ENCODE assay signal across 8 cellular contexts in the genomic region with DNA sequence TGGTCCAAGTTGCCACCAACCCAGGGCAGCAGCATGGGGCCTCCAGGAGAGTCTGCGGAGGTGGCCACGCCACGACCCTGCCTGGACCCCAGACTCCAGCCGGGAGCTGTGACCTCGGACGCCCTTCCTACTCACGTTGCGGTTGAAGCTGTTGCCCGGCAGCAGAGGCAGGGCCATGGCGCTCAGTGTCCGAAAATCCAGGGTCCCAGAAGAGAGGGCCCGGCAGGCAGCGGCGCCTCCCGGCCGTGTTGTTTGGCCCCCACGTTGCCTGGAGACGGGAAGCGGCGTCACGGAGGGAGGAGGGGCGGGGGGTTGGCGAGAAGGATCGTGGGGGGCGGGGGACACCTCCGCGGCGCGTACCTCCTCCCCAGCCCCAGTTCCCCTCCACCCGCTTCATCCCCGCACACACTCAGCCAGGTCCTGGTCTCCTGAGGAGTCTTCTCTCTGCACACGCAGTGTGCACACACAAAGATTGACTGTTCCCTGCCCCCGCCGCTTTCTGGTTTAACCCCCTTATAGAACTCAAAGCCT. TPM values are rescaled to one million over a fixed set of nuclear protein-coding genes. Genes with fewer than 3 reads are reported as not detected.
DNase-seq lines count a peak whose midpoint lies in the region.

A gene with protein sequence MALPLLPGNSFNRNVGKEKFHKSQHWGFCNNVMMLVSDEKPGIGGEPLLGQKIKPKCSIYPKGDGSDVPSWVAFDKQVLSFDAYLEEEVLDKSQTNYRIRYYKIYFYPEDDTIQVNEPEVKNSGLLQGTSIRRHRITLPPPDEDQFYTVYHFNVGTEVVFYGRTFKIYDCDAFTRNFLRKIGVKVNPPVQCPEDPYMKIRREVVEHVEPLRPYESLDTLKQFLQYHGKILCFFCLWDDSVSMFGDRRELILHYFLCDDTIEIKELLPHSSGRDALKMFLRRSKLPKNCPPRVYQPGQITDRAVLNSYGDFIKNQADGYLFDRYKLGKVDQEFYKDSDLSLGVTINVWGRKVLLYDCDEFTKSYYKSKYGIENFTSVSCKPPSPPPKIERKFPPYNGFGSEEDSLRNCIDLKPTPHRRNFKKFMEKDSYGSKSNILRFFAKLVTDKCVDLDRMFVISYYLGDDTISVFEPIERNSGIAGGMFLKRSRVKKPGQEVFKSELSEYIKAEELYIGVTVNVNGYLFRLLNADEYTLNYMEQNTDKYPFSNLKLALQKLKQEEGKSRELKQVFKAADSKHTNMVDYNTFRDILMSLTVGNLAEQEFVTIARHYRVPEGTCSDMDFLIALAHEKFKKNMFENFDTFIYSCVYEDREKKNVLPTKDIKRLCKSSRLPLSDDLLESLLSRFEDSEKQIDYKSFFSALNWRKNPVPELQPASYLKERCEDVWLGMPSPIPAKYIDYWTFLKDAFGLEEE (minus strand): TSS at position 261 of the 531 bp plus-strand sequence. CDS start 84 bp downstream, at position 177.

- H3K56ac ChIP-seq in mesendoderm (ENCODE audit: low read length), result peak within 1 kb of the TSS; percentile 76

- no peaks in the 10 kb centered on the region for H3K79me1 ChIP-seq in mesendoderm (ENCODE audit: low read length)

- H3K9me3 Mint-ChIP-seq in activated CD4-positive, alpha-beta memory T cell treated with anti-CD3 and anti-CD28 coated beads for 36 hours, result no peaks in the 10 kb centered on the region

- POLR2A ChIA-PET in activated CD4-positive, alpha-beta memory T cell treated with anti-CD3 and anti-CD28 coated beads for 36 hours (lab: Charles Lee), result no interaction called here

- no peak within 1 kb of the TSS for H4K8ac ChIP-seq in mesendoderm (ENCODE audit: low read depth, low read length)

- H3K4me1 Mint-ChIP-seq in activated CD4-positive, alpha-beta memory T cell treated with anti-CD3 and anti-CD28 coated beads for 36 hours (ENCODE audit: low read depth), result peaks cover 11% of the 10 kb centered on the region

- H3K27me3 ChIP-seq in mesendoderm (ENCODE audit: insufficient read depth, low read length, poor library complexity), result no peaks in the 10 kb centered on the region

- no peaks in the 10 kb centered on the region for H3K27me3 Mint-ChIP-seq in activated CD4-positive, alpha-beta memory T cell treated with anti-CD3 and anti-CD28 coated beads for 36 hours

- CTCF ChIA-PET in activated CD4-positive, alpha-beta memory T cell treated with anti-CD3 and anti-CD28 coated beads for 36 hours (lab: Charles Lee), result no interaction called here

- no peak within 1 kb of the TSS for H2AK5ac ChIP-seq in mesendoderm (ENCODE audit: low read length)

- DNase-seq in NCI-H2196 (lab: John Stamatoyannopoulos, UW; ENCODE audit: unreplicated experiment), result peak; percentile 6
- DNase-seq in NCI-H2196 treated with DMSO at 0.1 percent for 48 hours (lab: John Stamatoyannopoulos, UW; ENCODE audit: unreplicated experiment), result no peak
- DNase-seq in activated CD4-positive, alpha-beta memory T cell treated with anti-CD3 and anti-CD28 coated beads for 36 hours, result peak; percentile 59
- peak; percentile 46 for DNase-seq in effector CD4-positive, alpha-beta T cell
- DNase-seq in mesendoderm, result peak; percentile 44
- DNase-seq in stimulated activated CD8-positive, alpha-beta memory T cell treated with anti-CD3 and anti-CD28 coated beads, Interleukin-7, amount 100 ng/mL, for 1 hour (ENCODE audit: low read depth in 2 of 2), result peak; percentile 32 to 47
- no peak for DNase-seq in superior temporal gyrus (ENCODE audit: extremely low spot score)
- DNase-seq in NCI-H1092 (lab: John Stamatoyannopoulos, UW), result no peak

- H3K27ac ChIP-seq in mesendoderm (ENCODE audit: low read depth, low read length), result no peak within 1 kb of the TSS

- H3K4me3 Mint-ChIP-seq in activated CD4-positive, alpha-beta memory T cell treated with anti-CD3 and anti-CD28 coated beads for 36 hours, result peak within 1 kb of the TSS; percentile 76

- H3K79me2 ChIP-seq in mesendoderm (ENCODE audit: control insufficient read depth, insufficient read depth, low read length), result no peaks in the 10 kb centered on the region

- H3K23ac ChIP-seq in mesendoderm (ENCODE audit: low read length), result no peak within 1 kb of the TSS

- H3K4me2 ChIP-seq in mesendoderm (ENCODE audit: low read length), result peak within 1 kb of the TSS; percentile 38

- H4K5ac ChIP-seq in mesendoderm (ENCODE audit: low read length), result no peak within 1 kb of the TSS

- no CpG with 5 or more reads among the region's 34 CpGs for WGBS in mesendoderm (ENCODE audit: extremely low coverage, insufficient coverage, low lambda C conversion rate)

- intact Hi-C loops in activated CD4-positive, alpha-beta memory T cell treated with anti-CD3 and anti-CD28 coated beads for 36 hours (cut with micrococcal nuclease), result no loop called here

- no peak within 1 kb of the TSS for H2BK120ac ChIP-seq in mesendoderm (ENCODE audit: low read depth, low read length)

- H3K4ac ChIP-seq in mesendoderm (ENCODE audit: low read depth, low read length), result no peak within 1 kb of the TSS

- H3K27ac Mint-ChIP-seq in activated CD4-positive, alpha-beta memory T cell treated with anti-CD3 and anti-CD28 coated beads for 36 hours, result peak within 1 kb of the TSS; percentile 75

- H3K36me3 Mint-ChIP-seq in activated CD4-positive, alpha-beta memory T cell treated with anti-CD3 and anti-CD28 coated beads for 36 hours, result no peaks in the 10 kb centered on the region

- no peak within 1 kb of the TSS for H2BK5ac ChIP-seq in mesendoderm (ENCODE audit: low read length)

- H3K4me1 ChIP-seq in mesendoderm (ENCODE audit: control insufficient read depth, low read depth, low read length), result no peaks in the 10 kb centered on the region

- peak within 1 kb of the TSS; percentile 55 for H3K9ac ChIP-seq in mesendoderm (ENCODE audit: low read length)

- peak within 1 kb of the TSS; percentile 15 for H3K4me3 ChIP-seq in mesendoderm (ENCODE audit: low read length)

- no peak within 1 kb of the TSS for H2BK15ac ChIP-seq in mesendoderm (replicated peaks; ENCODE audit: low read depth)

- H3K18ac ChIP-seq in mesendoderm (ENCODE audit: low read length), result peak within 1 kb of the TSS; percentile 32

- H3K36me3 ChIP-seq in mesendoderm (ENCODE audit: control insufficient read depth, insufficient read depth, low read length), result no peaks in the 10 kb centered on the region

RNA-seq across cellular contexts. Expression of the gene that starts here (rescaled TPM):
- under 1 TPM; 0.24 to 0.58 TPM for total RNA-seq in activated CD4-positive, alpha-beta memory T cell treated with anti-CD3 and anti-CD28 coated beads for 36 hours
- polyA plus RNA-seq in mesendoderm (2013, experiment 1 of 2), result 0.69 TPM
- 0.78 TPM for polyA plus RNA-seq in mesendoderm (2013, experiment 2 of 2)

Comparison
In these comparisons a context has a peak if more than half of its experiments do, and no peak if none do; other contexts are left out.
1. DNase-seq: peak in NCI-H2196 (single experiment), effector CD4-positive, alpha-beta T cell (single experiment), mesendoderm (single experiment) and stimulated activated CD8-positive, alpha-beta memory T cell treated with anti-CD3 and anti-CD28 coated beads, Interleukin-7, amount 100 ng/mL, for 1 hour (2 of 2); none in NCI-H2196 treated with DMSO at 0.1 percent for 48 hours (single experiment), superior temporal gyrus (single experiment) and NCI-H1092 (single experiment).
2. Peak in DNase-seq in activated CD4-positive, alpha-beta memory T cell treated with anti-CD3 and anti-CD28 coated beads for 36 hours; RNA of the gene not detected or under 1 TPM.